26 cellular contexts compared by ENCODE assay signal in the genomic region with DNA sequence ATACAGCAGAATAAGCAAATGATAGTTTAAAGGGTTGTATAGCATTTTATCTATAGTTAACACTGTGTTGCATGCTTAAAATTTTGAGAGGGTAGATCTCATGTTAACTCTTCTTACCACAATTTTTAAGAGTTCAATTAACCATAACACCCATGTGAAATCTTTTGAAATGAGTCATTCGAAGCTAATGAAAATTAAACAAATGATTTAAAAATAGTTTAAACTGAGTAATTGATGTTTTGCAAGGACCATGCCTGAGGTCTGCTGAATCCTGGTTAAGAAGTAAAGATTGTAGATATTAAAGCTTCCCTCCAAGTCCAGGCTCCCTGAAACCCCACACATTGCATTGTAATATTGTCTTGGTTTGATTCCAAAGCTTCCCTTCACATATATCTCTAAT.
"Had no signal": no experiment of that assay in that cellular context is flagged by ENCODE, and none has a peak within 500 bp of the region (broad histone marks: within the 10 kb centered on the region; RNA-seq: fewer than 3 reads in every experiment).

No MANE protein-coding gene starts in this region.

- H3K27ac ChIP-seq: brain microvascular endothelial cell, esophagus muscularis mucosa, left lung, lower lobe of right lung, spleen, thoracic aorta, vagina had no signal

- DNase-seq: activated CD4-positive, alpha-beta memory T cell treated with anti-CD3 and anti-CD28 coated beads, Interleukin-2, amount 10 ng/mL, durations not matched to agents 7 days and 5 days; activated CD4-positive, alpha-beta T cell treated with anti-CD3 and anti-CD28 coated beads, Interleukin-2, amount 10 ng/mL, durations not matched to agents 7 days and 5 days; activated CD4-positive, CD25-positive, alpha-beta regulatory T cell treated with anti-CD3 and anti-CD28 coated beads, Interleukin-2, amount 50 U/mL, for 72 hours; activated CD8-positive, alpha-beta memory T cell treated with anti-CD3 and anti-CD28 coated beads, Interleukin-2, amount 50 U/mL, for 48 hours; activated T-cell treated with anti-CD3 and anti-CD28 coated beads, Interleukin-2, amount 50 U/mL, for 24 hours; anterior cingulate cortex; brain microvascular endothelial cell; caudate nucleus; endodermal cell; left lung; lower lobe of right lung; mesendoderm; mucosa of descending colon; right cardiac atrium; spleen; stimulated activated naive CD4-positive, alpha-beta T cell treated with Interleukin-2 at 50 U/mL for 16 hours; T-helper 2 cell had no signal

- H3K4me3 Mint-ChIP-seq: activated CD4-positive, alpha-beta memory T cell treated with anti-CD3 and anti-CD28 coated beads, Interleukin-2, amount 10 ng/mL, durations not matched to agents 7 days and 5 days; activated CD4-positive, alpha-beta T cell treated with anti-CD3 and anti-CD28 coated beads, Interleukin-2, amount 10 ng/mL, durations not matched to agents 7 days and 5 days; activated naive CD4-positive, alpha-beta T cell treated with anti-CD3 and anti-CD28 coated beads, Interleukin-2, amount 50 U/mL, for 24 hours; activated T-cell treated with anti-CD3 and anti-CD28 coated beads, Interleukin-2, amount 50 U/mL, for 24 hours; dendritic cell treated with granulocyte-macrophage colony-stimulating factor and Interleukin-4, amounts not matched to agents 40 ng/mL and 50 ng/mL, for 4 days; endodermal cell; natural killer cell treated with Interleukin-12 subunit alpha and Interleukin-12 subunit beta and Interleukin-15 and Interleukin-18, amount 100 ng/mL, for 72 hours; type B pancreatic cell had no signal

- H3K4me1 ChIP-seq: left lung, lower lobe of right lung, spleen had no signal

- H3K4me1 Mint-ChIP-seq: activated CD4-positive, alpha-beta memory T cell treated with anti-CD3 and anti-CD28 coated beads, Interleukin-2, amount 10 ng/mL, durations not matched to agents 7 days and 5 days; activated CD4-positive, alpha-beta T cell treated with anti-CD3 and anti-CD28 coated beads, Interleukin-2, amount 10 ng/mL, durations not matched to agents 7 days and 5 days; activated naive CD4-positive, alpha-beta T cell treated with anti-CD3 and anti-CD28 coated beads, Interleukin-2, amount 50 U/mL, for 24 hours had no signal

- H3K27me3 Mint-ChIP-seq: activated CD4-positive, alpha-beta T cell treated with anti-CD3 and anti-CD28 coated beads, Interleukin-2, amount 10 ng/mL, durations not matched to agents 7 days and 5 days; type B pancreatic cell had no signal

- FAIRE-seq: frontal cortex had no signal

- H3K27ac Mint-ChIP-seq: activated CD4-positive, alpha-beta memory T cell treated with anti-CD3 and anti-CD28 coated beads, Interleukin-2, amount 10 ng/mL, durations not matched to agents 7 days and 5 days; activated CD4-positive, alpha-beta T cell treated with anti-CD3 and anti-CD28 coated beads, Interleukin-2, amount 10 ng/mL, durations not matched to agents 7 days and 5 days; activated naive CD4-positive, alpha-beta T cell treated with anti-CD3 and anti-CD28 coated beads, Interleukin-2, amount 50 U/mL, for 24 hours; activated T-cell treated with anti-CD3 and anti-CD28 coated beads, Interleukin-2, amount 50 U/mL, for 24 hours; activated T-helper 2 cell treated with anti-CD3 and anti-CD28 coated beads, Interferon-gamma antibody, Interleukin-2, Interleukin-4, amounts not matched to agents 10 μg/mL and 5 μg/mL and 100 μg/mL, durations not matched to agents 14 hours and 24 hours and 36 hours; dendritic cell treated with granulocyte-macrophage colony-stimulating factor and Interleukin-4, amounts not matched to agents 40 ng/mL and 50 ng/mL, for 4 days; endodermal cell; natural killer cell treated with Interleukin-12 subunit alpha and Interleukin-12 subunit beta and Interleukin-15 and Interleukin-18, amount 100 ng/mL, for 72 hours; type B pancreatic cell had no signal

- H3K4me3 ChIP-seq: esophagus muscularis mucosa, left lung, lower lobe of right lung, mucosa of descending colon, spleen, thoracic aorta, vagina had no signal

- H3K36me3 ChIP-seq: brain microvascular endothelial cell, esophagus muscularis mucosa, left lung, lower lobe of right lung, spleen, thoracic aorta, vagina had no signal

- H3K36me3 Mint-ChIP-seq: natural killer cell treated with Interleukin-12 subunit alpha and Interleukin-12 subunit beta and Interleukin-15 and Interleukin-18, amount 100 ng/mL, for 72 hours had no signal

- H3K27me3 ChIP-seq: brain microvascular endothelial cell, esophagus muscularis mucosa, left lung, spleen, vagina had no signal

- H3K9me3 ChIP-seq: esophagus muscularis mucosa, left lung, mucosa of descending colon, thoracic aorta, vagina had no signal

- ATAC-seq: left lung; lower lobe of right lung; mucosa of descending colon; natural killer cell treated with Interleukin-12 subunit alpha and Interleukin-12 subunit beta and Interleukin-15 and Interleukin-18, amount 100 ng/mL, for 72 hours; right cardiac atrium had no signal

- H3K9me3 Mint-ChIP-seq: activated CD4-positive, alpha-beta memory T cell treated with anti-CD3 and anti-CD28 coated beads, Interleukin-2, amount 10 ng/mL, durations not matched to agents 7 days and 5 days; activated CD4-positive, alpha-beta T cell treated with anti-CD3 and anti-CD28 coated beads, Interleukin-2, amount 10 ng/mL, durations not matched to agents 7 days and 5 days; activated naive CD4-positive, alpha-beta T cell treated with anti-CD3 and anti-CD28 coated beads, Interleukin-2, amount 50 U/mL, for 24 hours; activated T-cell treated with anti-CD3 and anti-CD28 coated beads, Interleukin-2, amount 50 U/mL, for 24 hours; activated T-helper 2 cell treated with anti-CD3 and anti-CD28 coated beads, Interferon-gamma antibody, Interleukin-2, Interleukin-4, amounts not matched to agents 10 μg/mL and 5 μg/mL and 100 μg/mL, durations not matched to agents 14 hours and 24 hours and 36 hours; endodermal cell; natural killer cell treated with Interleukin-12 subunit alpha and Interleukin-12 subunit beta and Interleukin-15 and Interleukin-18, amount 100 ng/mL, for 72 hours; type B pancreatic cell had no signal
